Comparison of ENCODE assay signal across 14 cellular contexts in genomic region chr6:71412559-71412958, GRCh38.
A peak's percentile ranks its signal among the peaks of the same experiment; 100 is the strongest.
DNase-seq lines count a peak whose midpoint lies in the region; ATAC-seq, FAIRE-seq and TF ChIP-seq lines count a peak whose summit lies in the region.
"Had no signal": no experiment of that assay in that cellular context is flagged by ENCODE, and none has a peak within 500 bp of the region (broad histone marks: within the 10 kb centered on the region; RNA-seq: fewer than 3 reads in every experiment).

No MANE protein-coding gene starts in this region.

- H4K20me1 ChIP-seq in keratinocyte (ENCODE audit: control insufficient read depth, extremely low read depth, insufficient read depth, low read length), result no peaks in the 10 kb centered on the region

- peak overlapping the region; percentile 8 for H2AFZ ChIP-seq in keratinocyte (ENCODE audit: control insufficient read depth, low read length)

- no peak for ATAC-seq in GM19395 (IDR thresholded peaks at IDR 0.05; ENCODE audit: unreplicated experiment)

- peaks cover 42% of the 10 kb centered on the region for H3K4me1 ChIP-seq in keratinocyte (ENCODE audit: control insufficient read depth, extremely low read depth, insufficient read depth, low read length)
- H3K4me1 ChIP-seq: uterus had no signal

- H3K36me3 ChIP-seq in brain microvascular endothelial cell (replicated peaks) (peaks cover 26% of the 10 kb centered on the region), keratinocyte (ENCODE audit: control insufficient read depth in 2 of 2, extremely low read depth in 1 of 2, insufficient read depth in 2 of 2, low read length in 2 of 2) (peaks cover 19 to 39% of the 10 kb centered on the region in 2 experiments)
- H3K36me3 ChIP-seq: uterus had no signal

- H3K27ac ChIP-seq in brain microvascular endothelial cell (peak overlapping the region; percentile 22), keratinocyte (ENCODE audit: control insufficient read depth, insufficient read depth, low read length) (peak overlapping the region; percentile 52)
- H3K27ac ChIP-seq: C4-2B, uterus had no signal

- DNase-seq in ELF-1 (ENCODE audit: low read depth, low spot score) (peak; percentile 49), brain microvascular endothelial cell (no peak), keratinocyte (ENCODE audit: low read depth, low spot score) (no peak), retinal pigment epithelial cell (ENCODE audit: low read depth) (no peak), iPS-NIHi7 (ENCODE audit: extremely low spot score) (no peak), epidermal melanocyte (ENCODE audit: insufficient read length, low spot score) (no peak)
- DNase-seq in stimulated activated CD4-positive, alpha-beta T cell treated with anti-CD3 and anti-CD28 coated beads, Interleukin-2, amount 100 ng/mL, for 24 hours, result no peak
- DNase-seq: activated CD4-positive, alpha-beta memory T cell treated with anti-CD3 and anti-CD28 coated beads, Interleukin-2, amount 10 ng/mL, durations not matched to agents 7 days and 5 days; activated naive CD8-positive, alpha-beta T cell treated with anti-CD3 and anti-CD28 coated beads, Interleukin-2, amount 10 ng/mL, durations not matched to agents 7 days and 5 days; erythroblast; NCI-H187 treated with DMSO at 0.1 percent for 48 hours; uterus had no signal

- peak; percentile 61 for FAIRE-seq in keratinocyte (lab: Jason Lieb, UNC)

- H3K79me2 ChIP-seq in keratinocyte (ENCODE audit: control insufficient read depth, insufficient read depth, low read length), result peaks cover 60% of the 10 kb centered on the region

- dilution Hi-C loops in keratinocyte (cut with MboI; ENCODE audit: extremely low pct_ligation_motif_present, low sequenced_read_pairs), result no loop called here

- peak overlapping the region; percentile 0 for H3K9ac ChIP-seq in keratinocyte (ENCODE audit: control insufficient read depth, extremely low read depth, insufficient read depth, low read length)

- no peaks in the 10 kb centered on the region for H3K9me1 ChIP-seq in keratinocyte (ENCODE audit: control insufficient read depth, extremely low read depth, insufficient read depth, low read length)

- in situ Hi-C loops in brain microvascular endothelial cell (cut with HindIII; ENCODE audit: low pct_ligation_motif_present, low sequenced_read_pairs), result no loop called here

- H3K4me3 ChIP-seq in brain microvascular endothelial cell (ENCODE audit: low read depth, low read length), result no peak overlapping the region
- peak overlapping the region in 1 of 3 experiments; percentile 15 for H3K4me3 ChIP-seq in keratinocyte (ENCODE audit: control insufficient read depth in 2 of 3, extremely low read depth in 1 of 3, insufficient read depth in 2 of 3, low read depth in 1 of 3, low read length in 3 of 3)
- H3K4me3 ChIP-seq in retinal pigment epithelial cell (ENCODE audit: low read length), result peak overlapping the region; percentile 20
- H3K4me3 ChIP-seq: uterus had no signal

- TF ChIP-seq CTCF in brain microvascular endothelial cell (IDR thresholded peaks at IDR 0.05; ENCODE audit: low read depth, low read length, missing control alignments) (no peak), keratinocyte (optimal IDR thresholded peaks at IDR 0.05 in 1 of 3, IDR thresholded peaks at IDR 0.05 in 1 of 3, conservative IDR thresholded peaks at IDR 0.05 in 1 of 3; ENCODE audit: extremely low read depth in 1 of 3, insufficient read depth in 2 of 3, low read length in 3 of 3) (no peak), retinal pigment epithelial cell (conservative IDR thresholded peaks at IDR 0.05; ENCODE audit: low read depth, low read length) (no peak)

- H3K27me3 ChIP-seq in brain microvascular endothelial cell (replicated peaks) (no peaks in the 10 kb centered on the region), keratinocyte (ENCODE audit: control insufficient read depth, extremely low read depth, insufficient read depth, low read length) (no peaks in the 10 kb centered on the region)
- H3K27me3 ChIP-seq: uterus had no signal

- H3K4me2 ChIP-seq in keratinocyte (ENCODE audit: control insufficient read depth, extremely low read depth, insufficient read depth, low read depth, low read length), result no peak overlapping the region

- peaks cover 9% of the 10 kb centered on the region for H3K9me3 ChIP-seq in keratinocyte (ENCODE audit: control insufficient read depth, low read depth, low read length)
- H3K9me3 ChIP-seq: uterus had no signal
